Comparison of ENCODE assay signal across 14 cellular contexts in the genomic region with DNA sequence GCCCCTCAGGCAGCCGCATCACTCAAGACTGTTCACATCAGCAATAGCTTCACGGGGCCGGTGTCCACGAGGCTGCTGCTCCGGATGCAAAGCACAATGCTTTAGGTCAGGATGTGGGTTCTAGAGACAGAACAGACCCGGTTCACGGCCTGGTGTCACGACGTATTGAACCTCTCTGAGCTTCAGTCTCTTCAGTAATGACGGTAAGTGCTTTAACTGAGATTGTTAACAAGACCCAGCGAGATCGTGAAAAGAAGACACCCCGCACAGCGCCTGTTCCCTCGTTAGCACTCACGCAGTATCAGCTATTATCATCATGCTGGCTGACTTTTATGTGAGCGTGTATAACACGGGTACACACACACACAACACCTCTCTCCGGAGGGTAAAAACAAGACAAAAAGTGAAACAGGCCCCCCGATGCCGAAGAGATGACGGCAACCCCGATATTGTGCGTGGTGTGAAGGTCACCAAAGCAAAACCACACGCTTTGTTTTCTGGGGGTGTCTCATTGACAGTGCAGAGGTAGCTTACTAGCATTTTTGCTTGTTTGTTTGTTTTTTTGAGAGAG. TPM values are rescaled to one million over a fixed set of nuclear protein-coding genes. Genes with fewer than 3 reads are reported as not detected.
A peak's percentile ranks its signal among the peaks of the same experiment; 100 is the strongest.
DNase-seq lines count a peak whose midpoint lies in the region; ATAC-seq lines count a peak whose summit lies in the region.
"Had no signal": no experiment of that assay in that cellular context is flagged by ENCODE, and none has a peak within 500 bp of the region (broad histone marks: within the 10 kb centered on the region; RNA-seq: fewer than 3 reads in every experiment).

No MANE protein-coding gene starts in this region.

- peak overlapping the region; percentile 94 for H3K27ac Mint-ChIP-seq in activated CD8-positive, alpha-beta memory T cell treated with anti-CD3 and anti-CD28 coated beads, Interleukin-2, amount 10 ng/mL, durations not matched to agents 7 days and 5 days
- peak overlapping the region; percentile 83 to 94 for H3K27ac Mint-ChIP-seq in effector memory CD8-positive, alpha-beta T cell
- H3K27ac Mint-ChIP-seq: mesothelial cell of epicardium had no signal

- ATAC-seq in activated CD8-positive, alpha-beta memory T cell treated with anti-CD3 and anti-CD28 coated beads, Interleukin-2, amount 10 ng/mL, durations not matched to agents 7 days and 5 days: peak; percentile 68
- peak; percentile 71 for ATAC-seq in effector memory CD8-positive, alpha-beta T cell (replicated peaks)
- peak; percentile 37 for ATAC-seq in stimulated activated naive CD8-positive, alpha-beta T cell treated with anti-CD3 and anti-CD28 coated beads, Interleukin-15, Interleukin-2, amounts not matched to agents 100 U/mL and 50 U/mL, for 24 hours
- no peak for ATAC-seq in GM21825 (IDR thresholded peaks at IDR 0.05; ENCODE audit: unreplicated experiment)
- ATAC-seq: right cardiac atrium had no signal

- DNase-seq in activated T-cell treated with anti-CD3 and anti-CD28 coated beads for 1 hour (ENCODE audit: low read depth): peak; percentile 31
- no peak for DNase-seq in activated T-cell treated with anti-CD3 and anti-CD28 coated beads for 4 hours
- DNase-seq in activated CD8-positive, alpha-beta memory T cell treated with anti-CD3 and anti-CD28 coated beads, Interleukin-2, amount 10 ng/mL, durations not matched to agents 7 days and 5 days: peak; percentile 92
- DNase-seq in effector memory CD8-positive, alpha-beta T cell: peak; percentile 60 to 64 (median 60)
- DNase-seq in stimulated activated naive CD8-positive, alpha-beta T cell treated with anti-CD3 and anti-CD28 coated beads, Interleukin-15, Interleukin-2, amounts not matched to agents 100 U/mL and 50 U/mL, for 24 hours: peak; percentile 52
- DNase-seq in NCI-H128 (lab: John Stamatoyannopoulos, UW; ENCODE audit: unreplicated experiment): no peak
- no peak for DNase-seq in NCI-H748 treated with DMSO at 0.1 percent for 48 hours (lab: John Stamatoyannopoulos, UW)
- DNase-seq: GM23248, KG1, NCI-H2171 treated with DMSO at 0.1 percent for 48 hours, WERI-Rb-1 had no signal

- no peaks in the 10 kb centered on the region for H3K27me3 Mint-ChIP-seq in activated CD8-positive, alpha-beta memory T cell treated with anti-CD3 and anti-CD28 coated beads, Interleukin-2, amount 10 ng/mL, durations not matched to agents 7 days and 5 days
- no peaks in the 10 kb centered on the region for H3K27me3 Mint-ChIP-seq in effector memory CD8-positive, alpha-beta T cell

- peak overlapping the region; percentile 70 for H3K4me3 Mint-ChIP-seq in activated CD8-positive, alpha-beta memory T cell treated with anti-CD3 and anti-CD28 coated beads, Interleukin-2, amount 10 ng/mL, durations not matched to agents 7 days and 5 days
- H3K4me3 Mint-ChIP-seq in effector memory CD8-positive, alpha-beta T cell: peak overlapping the region; percentile 76
- H3K4me3 Mint-ChIP-seq: mesothelial cell of epicardium had no signal

- CTCF ChIA-PET in activated CD8-positive, alpha-beta memory T cell treated with anti-CD3 and anti-CD28 coated beads, Interleukin-2, amount 10 ng/mL, durations not matched to agents 7 days and 5 days (lab: Charles Lee): interaction anchor here (0.6 to 7.3 kb wide), 11 partner anchors 9 to 315 kb away, joined by 3 to 110 read pairs (median 4); a partner anchor contains a TSS

- peaks cover 66% of the 10 kb centered on the region for H3K4me1 Mint-ChIP-seq in activated CD8-positive, alpha-beta memory T cell treated with anti-CD3 and anti-CD28 coated beads, Interleukin-2, amount 10 ng/mL, durations not matched to agents 7 days and 5 days
- peaks cover 43 to 44% of the 10 kb centered on the region in 2 donors for H3K4me1 Mint-ChIP-seq in effector memory CD8-positive, alpha-beta T cell (ENCODE audit: low read depth in 2 of 2)

- H3K9me3 Mint-ChIP-seq in activated CD8-positive, alpha-beta memory T cell treated with anti-CD3 and anti-CD28 coated beads, Interleukin-2, amount 10 ng/mL, durations not matched to agents 7 days and 5 days (ENCODE audit: low read depth): no peaks in the 10 kb centered on the region
- H3K9me3 Mint-ChIP-seq in effector memory CD8-positive, alpha-beta T cell: no peaks in the 10 kb centered on the region
- H3K9me3 Mint-ChIP-seq: mesothelial cell of epicardium had no signal

- H3K36me3 Mint-ChIP-seq in activated CD8-positive, alpha-beta memory T cell treated with anti-CD3 and anti-CD28 coated beads, Interleukin-2, amount 10 ng/mL, durations not matched to agents 7 days and 5 days: peaks cover 4% of the 10 kb centered on the region
- H3K36me3 Mint-ChIP-seq in effector memory CD8-positive, alpha-beta T cell (ENCODE audit: insufficient read depth): peaks cover 41% of the 10 kb centered on the region
- H3K36me3 Mint-ChIP-seq: mesothelial cell of epicardium had no signal

RNA-seq across cellular contexts. Expression of a gene that starts 21.4 kb away (rescaled TPM):
- 100 to 1,000 TPM in 1 of 2 experiments, 10 to 100 TPM in 1; 83.2 to 145 TPM for total RNA-seq in activated CD8-positive, alpha-beta memory T cell treated with anti-CD3 and anti-CD28 coated beads, Interleukin-2, amount 10 ng/mL, durations not matched to agents 7 days and 5 days

Comparison
In these comparisons a context has a peak if more than half of its experiments do, and no peak if none do; other contexts are left out.
1. DNase-seq: peak in activated T-cell treated with anti-CD3 and anti-CD28 coated beads for 1 hour (single experiment), activated CD8-positive, alpha-beta memory T cell treated with anti-CD3 and anti-CD28 coated beads, Interleukin-2, amount 10 ng/mL, durations not matched to agents 7 days and 5 days (single experiment), effector memory CD8-positive, alpha-beta T cell (3 of 3) and stimulated activated naive CD8-positive, alpha-beta T cell treated with anti-CD3 and anti-CD28 coated beads, Interleukin-15, Interleukin-2, amounts not matched to agents 100 U/mL and 50 U/mL, for 24 hours (single experiment); none in activated T-cell treated with anti-CD3 and anti-CD28 coated beads for 4 hours (single experiment), NCI-H128 (single experiment) and NCI-H748 treated with DMSO at 0.1 percent for 48 hours (single experiment).